ENCODE assay signal across 9 cellular contexts in genomic region chr18:63316612-63317555, GRCh38. TPM values are rescaled to one million over a fixed set of nuclear protein-coding genes. Genes with fewer than 3 reads are reported as not detected.
DNase-seq lines count a peak whose midpoint lies in the region; ATAC-seq and TF ChIP-seq lines count a peak whose summit lies in the region.
"Had no signal": no experiment of that assay in that cellular context is flagged by ENCODE, and none has a peak within 500 bp of the region (broad histone marks: within the 10 kb centered on the region; RNA-seq: fewer than 3 reads in every experiment).

No MANE protein-coding gene starts in this region.

- H3K36me3 ChIP-seq in right atrium auricular region (no peaks in the 10 kb centered on the region), OCI-LY7 (ENCODE audit: insufficient read depth, low read length) (no peaks in the 10 kb centered on the region), upper lobe of right lung (no peaks in the 10 kb centered on the region)

- BruUV-seq in OCI-LY7 (replicated peaks; lab: Mats Ljungman, UMichigan) = no TSS peak

- peak overlapping the region in 1 of 2 donors; percentile 41 for H3K27ac ChIP-seq in right atrium auricular region
- H3K27ac ChIP-seq in OCI-LY7 (ENCODE audit: low read depth, low read length, poor library complexity, severe bottlenecking) = no peak overlapping the region
- peak overlapping the region; percentile 14 for H3K27ac ChIP-seq in upper lobe of right lung

- peak overlapping the region; percentile 76; the same call in 1 of the 2 replicates for H3K4me2 ChIP-seq in OCI-LY7 (ENCODE audit: low read length)

- H4K20me1 ChIP-seq in OCI-LY7 (ENCODE audit: insufficient read depth, low read length) = no peaks in the 10 kb centered on the region

- no peaks in the 10 kb centered on the region for H3K9me2 ChIP-seq in OCI-LY7 (ENCODE audit: insufficient read depth, low read length)

- no peaks in the 10 kb centered on the region for H3K9me3 ChIP-seq in right atrium auricular region
- no peaks in the 10 kb centered on the region for H3K9me3 ChIP-seq in OCI-LY7 (ENCODE audit: low read length)
- H3K9me3 ChIP-seq in upper lobe of right lung = no peaks in the 10 kb centered on the region

- ATAC-seq in upper lobe of right lung = no peak
- ATAC-seq in omental fat pad (ENCODE audit: low FRiP score) = no peak
- no peak for ATAC-seq in GM19023 (IDR thresholded peaks at IDR 0.05; ENCODE audit: unreplicated experiment)
- no peak for ATAC-seq in HG02588 (IDR thresholded peaks at IDR 0.05; ENCODE audit: unreplicated experiment)

- H3K4me1 ChIP-seq in right atrium auricular region (peaks cover 0 to 32% of the 10 kb centered on the region in 2 donors), OCI-LY7 (ENCODE audit: insufficient read depth, low read length, poor library complexity, severe bottlenecking) (peaks cover 17% of the 10 kb centered on the region), upper lobe of right lung (peaks cover 17% of the 10 kb centered on the region)

- H2AFZ ChIP-seq in OCI-LY7 (ENCODE audit: low read length) = no peak overlapping the region

- CTCF ChIA-PET in OCI-LY7 (lab: Charles Lee; ENCODE audit: unreplicated experiment) = no interaction called here

- H3K79me2 ChIP-seq in OCI-LY7 (ENCODE audit: insufficient read depth, low read depth, low read length) = no peaks in the 10 kb centered on the region

- H3K4me3 ChIP-seq in right atrium auricular region (peak overlapping the region; percentile 74 to 75), OCI-LY7 (ENCODE audit: low read depth, low read length, poor library complexity, severe bottlenecking) (no peak overlapping the region), upper lobe of right lung (peak overlapping the region; percentile 84)

- POLR2A ChIA-PET in OCI-LY7 (lab: Charles Lee) = no interaction called here

- DNase-seq in right atrium auricular region (ENCODE audit: low spot score) = no peak
- no peak for DNase-seq in cardiac septum (ENCODE audit: low spot score)
- no peak for DNase-seq in OCI-LY7 (ENCODE audit: low spot score)
- DNase-seq in kidney glomerular epithelial cell (lab: John Stamatoyannopoulos, UW) = peak; percentile 29
- DNase-seq in upper lobe of right lung = no peak
- DNase-seq in omental fat pad (ENCODE audit: low spot score) = no peak
- DNase-seq: NCI-H1417 treated with DMSO at 0.1 percent for 48 hours had no signal

- H3K27me3 ChIP-seq in right atrium auricular region = no peaks in the 10 kb centered on the region
- H3K27me3 ChIP-seq in upper lobe of right lung = no peaks in the 10 kb centered on the region

- intact Hi-C loops in cardiac septum (cut with DNase I) (loop anchor here (2.0 kb wide), 1 partner anchor 54 kb away; no protein-coding TSS in a partner anchor), OCI-LY7 (cut with micrococcal nuclease; ENCODE audit: unreplicated experiment) (loop anchor here (5.0 kb wide), 1 partner anchor 110 kb away; no protein-coding TSS in a partner anchor), upper lobe of right lung (cut with DNase I) (loop anchor here (5.0 kb wide), 1 partner anchor 185 kb away; no protein-coding TSS in a partner anchor)

- TF ChIP-seq CTCF in right atrium auricular region (IDR thresholded peaks at IDR 0.05) (no peak), OCI-LY7 (conservative IDR thresholded peaks at IDR 0.05; ENCODE audit: low read length) (no peak), upper lobe of right lung (IDR thresholded peaks at IDR 0.05) (no peak), omental fat pad (IDR thresholded peaks at IDR 0.05) (no peak)

RNA-seq across cellular contexts. Expression of gene BCL2, which starts 2.7 kb away (rescaled TPM):
- total RNA-seq in right atrium auricular region (1 to 10 TPM; 6.5 to 8.0 TPM), cardiac septum (25.9 TPM), OCI-LY7 (2022) (2.5 and 3.0 TPM in 2 replicates), upper lobe of right lung (17.3 TPM), omental fat pad (10 to 100 TPM; 18.4 to 84.5 (median 30.2) TPM)
- 1.4 and 1.9 TPM in 2 replicates for total RNA-seq in OCI-LY7 (2014; rRNA removed; shearing (Covaris generic))

RNA-seq across cellular contexts. Expression of gene KDSR, which starts 50.1 kb away (rescaled TPM):
- total RNA-seq in right atrium auricular region = 10 to 100 TPM; 32.7 to 33.8 TPM
- 54.3 TPM for total RNA-seq in cardiac septum
- total RNA-seq in OCI-LY7 (2014; rRNA removed; shearing (Covaris generic)) = 6.5 and 7.1 TPM in 2 replicates
- total RNA-seq in OCI-LY7 (2022) = 13.4 and 14.6 TPM in 2 replicates
- total RNA-seq in upper lobe of right lung = 77.5 TPM
- total RNA-seq in omental fat pad = 10 to 100 TPM; 32.3 to 56.7 (median 42.6) TPM
